23 cellular contexts compared by ENCODE assay signal in genomic region chr11:82043316-82043715, GRCh38.
"Had no signal": no experiment of that assay in that cellular context is flagged by ENCODE, and none has a peak within 500 bp of the region (broad histone marks: within the 10 kb centered on the region; RNA-seq: fewer than 3 reads in every experiment).

No MANE protein-coding gene starts in this region.

- FAIRE-seq: endothelial cell of umbilical vein had no signal

- H3K4me1 ChIP-seq: left ventricle myocardium inferior, right atrium auricular region, suprapubic skin, vagina had no signal

- H3K4me3 ChIP-seq: left ventricle myocardium inferior, mucosa of descending colon, right atrium auricular region, suprapubic skin, vagina had no signal

- H3K9me3 ChIP-seq: left ventricle myocardium inferior, mucosa of descending colon, right atrium auricular region, suprapubic skin, vagina had no signal

- DNase-seq: activated CD4-positive, alpha-beta T cell treated with anti-CD3 and anti-CD28 coated beads for 1 hour; activated CD8-positive, alpha-beta memory T cell treated with anti-CD3 and anti-CD28 coated beads for 24 hours; activated CD8-positive, alpha-beta memory T cell treated with anti-CD3 and anti-CD28 coated beads, Interleukin-2, amount 50 U/mL, for 48 hours; activated effector memory CD4-positive, alpha-beta T cell treated with anti-CD3 and anti-CD28 coated beads, Interleukin-2, amount 50 U/mL, for 16 hours; activated naive CD4-positive, alpha-beta T cell treated with anti-CD3 and anti-CD28 coated beads, Interleukin-2, amount 50 U/mL, for 16 hours; activated T-cell treated with anti-CD3 and anti-CD28 coated beads, Interleukin-2, amount 50 U/mL, for 48 hours; aorta; dermis blood vessel endothelial cell; effector memory CD4-positive, alpha-beta T cell; immature natural killer cell; kidney glomerular epithelial cell; left ventricle myocardium inferior; mucosa of descending colon; naive B cell; stimulated activated CD4-positive, alpha-beta T cell treated with anti-CD3 and anti-CD28 coated beads, Interleukin-2, amount 100 ng/mL, for 24 hours; stimulated activated naive CD8-positive, alpha-beta T cell treated with anti-CD3 and anti-CD28 coated beads, Interleukin-15, Interleukin-2, amounts not matched to agents 100 U/mL and 50 U/mL, for 24 hours; T-helper 17 cell; trophoblast cell had no signal

- H3K27ac ChIP-seq: left ventricle myocardium inferior, right atrium auricular region, suprapubic skin, vagina, VCaP had no signal

- ATAC-seq: mucosa of descending colon; stimulated activated naive CD8-positive, alpha-beta T cell treated with anti-CD3 and anti-CD28 coated beads, Interleukin-15, Interleukin-2, amounts not matched to agents 100 U/mL and 50 U/mL, for 24 hours; T-helper 17 cell had no signal

- H3K36me3 ChIP-seq: left ventricle myocardium inferior, right atrium auricular region, suprapubic skin, vagina had no signal

- H3K27me3 ChIP-seq: right atrium auricular region, suprapubic skin, vagina had no signal
